1 cellular context compared by ENCODE assay signal in the genomic region with DNA sequence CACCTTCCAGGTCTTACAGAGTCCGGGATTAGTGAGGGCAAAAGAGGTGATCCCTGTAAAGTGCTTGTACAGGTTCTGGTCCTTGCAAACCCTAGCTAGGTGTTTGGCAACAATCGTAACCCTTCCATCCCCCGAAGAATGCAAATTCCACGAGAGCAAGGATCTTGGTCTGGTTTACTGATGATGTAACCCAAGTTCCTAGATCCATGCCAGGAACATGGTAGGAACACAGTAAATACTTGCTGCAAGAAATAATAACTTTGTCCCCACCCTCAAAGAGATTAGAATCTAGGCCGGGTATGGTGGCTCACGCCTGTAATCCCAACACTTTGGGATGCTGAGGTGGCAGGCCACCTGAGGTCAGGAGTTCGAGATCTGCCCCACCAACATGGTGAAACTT.
TF ChIP-seq lines count a peak whose summit lies in the region.

No MANE protein-coding gene starts in this region.

TF ChIP-seq in K562, 482 proteins besides CTCF, POLR2A, EP300 and RAD21:
- TF ChIP-seq, protein P1, sequence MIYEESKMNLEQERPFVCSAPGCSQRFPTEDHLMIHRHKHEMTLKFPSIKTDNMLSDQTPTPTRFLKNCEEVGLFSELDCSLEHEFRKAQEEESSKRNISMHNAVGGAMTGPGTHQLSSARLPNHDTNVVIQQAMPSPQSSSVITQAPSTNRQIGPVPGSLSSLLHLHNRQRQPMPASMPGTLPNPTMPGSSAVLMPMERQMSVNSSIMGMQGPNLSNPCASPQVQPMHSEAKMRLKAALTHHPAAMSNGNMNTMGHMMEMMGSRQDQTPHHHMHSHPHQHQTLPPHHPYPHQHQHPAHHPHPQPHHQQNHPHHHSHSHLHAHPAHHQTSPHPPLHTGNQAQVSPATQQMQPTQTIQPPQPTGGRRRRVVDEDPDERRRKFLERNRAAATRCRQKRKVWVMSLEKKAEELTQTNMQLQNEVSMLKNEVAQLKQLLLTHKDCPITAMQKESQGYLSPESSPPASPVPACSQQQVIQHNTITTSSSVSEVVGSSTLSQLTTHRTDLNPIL (CRISPR knock-in tag; IDR thresholded peaks at IDR 0.05), result no peak
- TF ChIP-seq, protein P2, sequence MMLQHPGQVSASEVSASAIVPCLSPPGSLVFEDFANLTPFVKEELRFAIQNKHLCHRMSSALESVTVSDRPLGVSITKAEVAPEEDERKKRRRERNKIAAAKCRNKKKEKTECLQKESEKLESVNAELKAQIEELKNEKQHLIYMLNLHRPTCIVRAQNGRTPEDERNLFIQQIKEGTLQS (IDR thresholded peaks at IDR 0.05), result 0 out of 2 replicates have a peak, but pooled peaks have one; percentile 11
- TF ChIP-seq, protein P2 (CRISPR knock-in tag; conservative IDR thresholded peaks at IDR 0.05), result no peak
- no peak for TF ChIP-seq RUNX1 (IDR thresholded peaks at IDR 0.05; ENCODE audit: low read depth)
